8 cellular contexts compared by ENCODE assay signal in genomic region chr3:154324919-154325318, GRCh38. TPM values are rescaled to one million over a fixed set of nuclear protein-coding genes. Genes with fewer than 3 reads are reported as not detected.
DNase-seq lines count a peak whose midpoint lies in the region; ATAC-seq and TF ChIP-seq lines count a peak whose summit lies in the region.

No MANE protein-coding gene starts in this region.

- no peaks in the 10 kb centered on the region for H3K9me3 ChIP-seq in Peyer's patch

- no peaks in the 10 kb centered on the region for H3K27me3 ChIP-seq in Peyer's patch

- DNase-seq in DMS79 treated with DMSO at 0.1 percent for 48 hours (lab: John Stamatoyannopoulos, UW) (peak; percentile 36), DMS79 (lab: John Stamatoyannopoulos, UW) (no peak), Peyer's patch (no peak), fibroblast of mammary gland (ENCODE audit: low read depth) (peak; percentile 41), retinal pigment epithelial cell (ENCODE audit: low read depth) (no peak), GM10248 (ENCODE audit: extremely low spot score) (no peak)
- no peak for DNase-seq in stimulated activated CD4-positive, alpha-beta T cell treated with anti-CD3 and anti-CD28 coated beads, Interleukin-15, amount 100 ng/mL, for 24 hours

- TF ChIP-seq CTCF in Peyer's patch (IDR thresholded peaks at IDR 0.05) (no peak), fibroblast of mammary gland (conservative IDR thresholded peaks at IDR 0.05; ENCODE audit: control insufficient read depth, insufficient read depth, low read depth, low read length) (no peak), retinal pigment epithelial cell (conservative IDR thresholded peaks at IDR 0.05; ENCODE audit: low read depth, low read length) (no peak), GM10248 (IDR thresholded peaks at IDR 0.05; ENCODE audit: control extremely low read depth, extremely low read depth, low read depth, missing control alignments) (no peak)

- ATAC-seq in GM21737 (IDR thresholded peaks at IDR 0.05; ENCODE audit: unreplicated experiment): no peak

- peak overlapping the region; percentile 64 to 82 (median 74) for H3K4me3 ChIP-seq in Peyer's patch
- H3K4me3 ChIP-seq in fibroblast of mammary gland (ENCODE audit: control insufficient read depth, low read depth, low read length): peak overlapping the region; percentile 96
- peak overlapping the region; percentile 93 for H3K4me3 ChIP-seq in retinal pigment epithelial cell (ENCODE audit: low read length)

- no peaks in the 10 kb centered on the region for H3K36me3 ChIP-seq in Peyer's patch

- POLR2A ChIA-PET in GM10248 (lab: Yijun Ruan, JAX): no interaction called here

- TF ChIP-seq POLR2A in Peyer's patch (IDR thresholded peaks at IDR 0.05): no peak

- peak overlapping the region; percentile 91 to 94 (median 92) for H3K27ac ChIP-seq in Peyer's patch

- CTCF ChIA-PET in GM10248 (lab: Yijun Ruan, JAX): interaction anchor here (0.8 to 1.2 kb wide), 2 partner anchors 9 to 12 kb away, joined by 4 to 5 read pairs; no protein-coding TSS in a partner anchor

- H3K4me1 ChIP-seq in Peyer's patch: peaks cover 0 to 18% (median 2%) of the 10 kb centered on the region in 4 donors

RNA-seq across cellular contexts. Expression of gene DHX36, which starts 0.6 kb away (rescaled TPM):
- total RNA-seq in Peyer's patch: 10 to 100 TPM; 40.3 to 67.7 (median 54.7) TPM

Comparison
In these comparisons a context has a peak if more than half of its experiments do, and no peak if none do; other contexts are left out.
1. DNase-seq: peak in DMS79 treated with DMSO at 0.1 percent for 48 hours (single experiment) and fibroblast of mammary gland (single experiment); none in DMS79 (single experiment), Peyer's patch (0 of 3), retinal pigment epithelial cell (single experiment), stimulated activated CD4-positive, alpha-beta T cell treated with anti-CD3 and anti-CD28 coated beads, Interleukin-15, amount 100 ng/mL, for 24 hours (single experiment) and GM10248 (single experiment).
2. Peak in every context shown above with its lines, with median percentiles within 50 percentile points of each other: H3K4me3 ChIP-seq.